8 cellular contexts compared by ENCODE assay signal in genomic region chr1:237042892-237043576, GRCh38. TPM values are rescaled to one million over a fixed set of nuclear protein-coding genes. Genes with fewer than 3 reads are reported as not detected.
DNase-seq lines count a peak whose midpoint lies in the region.

No MANE protein-coding gene starts in this region.

- H4K8ac ChIP-seq in trophoblast cell (ENCODE audit: low read depth, low read length): no peak overlapping the region

- H3K4me2 ChIP-seq in trophoblast cell (ENCODE audit: low read length): peak overlapping the region; percentile 98

- DNase-seq in DMS79 (lab: John Stamatoyannopoulos, UW) (peak; percentile 69), NT2/D1 (ENCODE audit: low read depth, low spot score) (no peak), head of caudate nucleus (peak; percentile 11 to 77 (median 57)), trophoblast cell (no peak), NCI-H187 treated with DMSO at 0.1 percent for 48 hours (lab: John Stamatoyannopoulos, UW) (no peak), HuH-7 (ENCODE audit: low spot score) (no peak), germinal center (ENCODE audit: low spot score) (no peak), NCI-H226 (no peak)

- H3K4ac ChIP-seq in trophoblast cell (ENCODE audit: low read depth, low read length): peak overlapping the region; percentile 57

- H3K79me1 ChIP-seq in trophoblast cell (ENCODE audit: low read length): peaks cover 4% of the 10 kb centered on the region

- H3K18ac ChIP-seq in trophoblast cell (ENCODE audit: low read length): no peak overlapping the region

- no peaks in the 10 kb centered on the region for H3K9me3 ChIP-seq in NT2/D1 (ENCODE audit: insufficient read depth, low read length)
- peaks cover 2% of the 10 kb centered on the region for H3K9me3 ChIP-seq in trophoblast cell (ENCODE audit: insufficient read depth, low read depth, low read length)

- no peaks in the 10 kb centered on the region for H3K36me3 ChIP-seq in NT2/D1 (ENCODE audit: insufficient read depth, insufficient read length, low read length)
- H3K36me3 ChIP-seq in trophoblast cell (ENCODE audit: control insufficient read depth in 1 of 2, insufficient read depth in 2 of 2, low read length in 2 of 2): no peaks in the 10 kb centered on the region

- no peak overlapping the region for H2BK5ac ChIP-seq in trophoblast cell (ENCODE audit: low read depth, low read length, poor library complexity)

- H2BK12ac ChIP-seq in trophoblast cell (ENCODE audit: low read length): no peak overlapping the region

- intact Hi-C loops in head of caudate nucleus (cut with DNase I): no loop called here

- WGBS in trophoblast cell (ENCODE audit: extremely low coverage, insufficient coverage, insufficient read length): no CpG with 5 or more reads among the region's 55 CpGs

- H2AFZ ChIP-seq in trophoblast cell (ENCODE audit: insufficient read depth, low read length, poor library complexity): peak overlapping the region; percentile 61

- peak overlapping the region; percentile 81 for H3K4me3 ChIP-seq in NT2/D1 (ENCODE audit: insufficient read length, low read depth)
- peak overlapping the region; percentile 80 for H3K4me3 ChIP-seq in trophoblast cell (ENCODE audit: low read depth, low read length)

- H3K79me2 ChIP-seq in trophoblast cell (ENCODE audit: control insufficient read depth, insufficient read depth, low read length, poor library complexity): peaks cover 12% of the 10 kb centered on the region

- no peak overlapping the region for H4K12ac ChIP-seq in trophoblast cell (ENCODE audit: low read depth, low read length)

- H3K27me3 ChIP-seq in NT2/D1 (ENCODE audit: insufficient read depth, insufficient read length): peaks cover 41% of the 10 kb centered on the region
- H3K27me3 ChIP-seq in trophoblast cell (ENCODE audit: insufficient read depth, low read length): no peaks in the 10 kb centered on the region

- H2AK5ac ChIP-seq in trophoblast cell (ENCODE audit: low read length): no peak overlapping the region

- H3K4me1 ChIP-seq in NT2/D1 (ENCODE audit: insufficient read depth, insufficient read length): peaks cover 10% of the 10 kb centered on the region
- H3K4me1 ChIP-seq in trophoblast cell (ENCODE audit: control insufficient read depth in 1 of 2, insufficient read depth in 2 of 2, low read length in 2 of 2): peaks cover 7 to 13% of the 10 kb centered on the region in 2 experiments

- H3K27ac ChIP-seq in trophoblast cell (ENCODE audit: low read depth, low read length): no peak overlapping the region

- H4K91ac ChIP-seq in trophoblast cell (ENCODE audit: low read depth, low read length): no peak overlapping the region

- peak overlapping the region; percentile 83 for H3K9ac ChIP-seq in NT2/D1 (ENCODE audit: insufficient read length, low read depth)
- peak overlapping the region; percentile 8 for H3K9ac ChIP-seq in trophoblast cell (ENCODE audit: low read length)

- peak overlapping the region; percentile 1 for H3K14ac ChIP-seq in trophoblast cell (ENCODE audit: low read length)

- H3K23ac ChIP-seq in trophoblast cell (ENCODE audit: low read length): no peak overlapping the region

- no peak overlapping the region for H2BK120ac ChIP-seq in trophoblast cell (ENCODE audit: insufficient read depth, low read length, poor library complexity)

RNA-seq across cellular contexts. Expression of gene RYR2, which starts 1.1 kb away (rescaled TPM):
- polyA plus RNA-seq in trophoblast cell (2013): 4.4 and 5.2 TPM in 2 replicates

RNA-seq across cellular contexts. Expression of gene MT1HL1, which starts 38.8 kb away (rescaled TPM):
- not detected in 2 replicates for polyA plus RNA-seq in trophoblast cell (2013)

Comparison
In these comparisons a context has a peak if more than half of its experiments do, and no peak if none do; other contexts are left out.
1. DNase-seq: peak in DMS79 (single experiment) and head of caudate nucleus (42 of 42); none in NT2/D1 (single experiment), trophoblast cell (0 of 2), NCI-H187 treated with DMSO at 0.1 percent for 48 hours (single experiment), HuH-7 (single experiment), germinal center (single experiment) and NCI-H226 (single experiment).